In the genomic region with DNA sequence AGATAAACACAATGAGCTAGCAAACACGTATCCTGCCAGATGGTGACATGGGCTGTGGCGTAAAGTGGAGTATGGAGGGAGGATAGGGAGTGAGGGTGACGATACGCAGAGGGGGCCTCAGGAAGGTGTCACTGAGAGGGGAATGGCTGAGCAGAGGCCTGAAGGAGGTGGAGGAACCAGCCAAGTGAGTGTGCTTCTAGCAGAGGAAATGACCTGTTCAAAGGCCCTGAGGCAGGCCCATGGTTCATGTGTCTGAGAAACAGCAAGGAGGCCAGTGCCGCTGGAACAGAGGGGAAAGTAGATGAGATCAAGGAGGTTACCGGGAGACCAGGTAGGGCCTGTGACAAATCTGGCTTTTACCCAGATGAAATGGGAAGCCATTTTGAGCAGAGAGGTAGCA, we compare ENCODE assay signal across 34 cellular contexts. TPM values are rescaled to one million over a fixed set of nuclear protein-coding genes. Genes with fewer than 3 reads are reported as not detected.
"Had no signal": no experiment of that assay in that cellular context is flagged by ENCODE, and none has a peak within 500 bp of the region (broad histone marks: within the 10 kb centered on the region; RNA-seq: fewer than 3 reads in every experiment).

No MANE protein-coding gene starts in this region.

- ATAC-seq: activated T-helper 17 cell treated with anti-CD3 and anti-CD28 coated beads, Interleukin-2, amount 50 U/mL, for 72 hours; body of pancreas; effector memory CD8-positive, alpha-beta T cell; gastroesophageal sphincter; heart right ventricle; WTC11 had no signal

- H3K27ac ChIP-seq: body of pancreas, epithelial cell of prostate, esophagus squamous epithelium, gastroesophageal sphincter, heart right ventricle, hepatocyte had no signal

- H3K9me3 Mint-ChIP-seq: activated naive CD4-positive, alpha-beta T cell treated with anti-CD3 and anti-CD28 coated beads for 36 hours; activated T-cell treated with anti-CD3 and anti-CD28 coated beads, Interleukin-2, amount 50 U/mL, for 24 hours; activated T-helper 17 cell treated with anti-CD3 and anti-CD28 coated beads, Interleukin-2, amount 50 U/mL, for 72 hours had no signal

- H3K4me1 Mint-ChIP-seq: activated CD4-positive, alpha-beta memory T cell treated with anti-CD3 and anti-CD28 coated beads, Interleukin-2, amount 10 ng/mL, durations not matched to agents 7 days and 5 days; activated CD4-positive, alpha-beta T cell treated with anti-CD3 and anti-CD28 coated beads, Interleukin-2, amount 10 ng/mL, durations not matched to agents 7 days and 5 days had no signal

- H3K4me1 ChIP-seq: body of pancreas, heart right ventricle had no signal

- H3K79me2 ChIP-seq: hepatocyte had no signal

- H3K36me3 ChIP-seq: esophagus squamous epithelium, gastroesophageal sphincter, heart right ventricle had no signal

- H3K36me3 Mint-ChIP-seq: activated naive CD8-positive, alpha-beta T cell had no signal

- H3K27ac Mint-ChIP-seq: activated CD4-positive, alpha-beta memory T cell treated with anti-CD3 and anti-CD28 coated beads, Interleukin-2, amount 10 ng/mL, durations not matched to agents 7 days and 5 days; activated CD4-positive, alpha-beta T cell treated with anti-CD3 and anti-CD28 coated beads, Interleukin-2, amount 10 ng/mL, durations not matched to agents 7 days and 5 days; activated naive CD4-positive, alpha-beta T cell treated with anti-CD3 and anti-CD28 coated beads for 36 hours; activated naive CD8-positive, alpha-beta T cell; activated T-cell treated with anti-CD3 and anti-CD28 coated beads, Interleukin-2, amount 50 U/mL, for 24 hours; activated T-helper 17 cell treated with anti-CD3 and anti-CD28 coated beads, Interleukin-2, amount 50 U/mL, for 72 hours; effector memory CD8-positive, alpha-beta T cell; WTC11 had no signal

- H3K4me2 ChIP-seq: hepatocyte had no signal

- H3K4me3 ChIP-seq: body of pancreas, esophagus squamous epithelium, gastroesophageal sphincter, heart right ventricle, hepatocyte had no signal

- H3K9me3 ChIP-seq: body of pancreas, esophagus squamous epithelium, gastroesophageal sphincter had no signal

- H3K4me3 Mint-ChIP-seq: activated CD4-positive, alpha-beta memory T cell treated with anti-CD3 and anti-CD28 coated beads, Interleukin-2, amount 10 ng/mL, durations not matched to agents 7 days and 5 days; activated CD4-positive, alpha-beta T cell treated with anti-CD3 and anti-CD28 coated beads, Interleukin-2, amount 10 ng/mL, durations not matched to agents 7 days and 5 days; activated naive CD4-positive, alpha-beta T cell treated with anti-CD3 and anti-CD28 coated beads for 36 hours; activated naive CD8-positive, alpha-beta T cell; activated T-cell treated with anti-CD3 and anti-CD28 coated beads, Interleukin-2, amount 50 U/mL, for 24 hours; activated T-helper 17 cell treated with anti-CD3 and anti-CD28 coated beads, Interleukin-2, amount 50 U/mL, for 72 hours; effector memory CD8-positive, alpha-beta T cell; WTC11 had no signal

- DNase-seq: activated CD4-positive, alpha-beta memory T cell treated with anti-CD3 and anti-CD28 coated beads, Interleukin-2, amount 10 ng/mL, durations not matched to agents 7 days and 5 days; activated CD4-positive, alpha-beta T cell treated with anti-CD3 and anti-CD28 coated beads for 1 hour; activated CD4-positive, alpha-beta T cell treated with anti-CD3 and anti-CD28 coated beads for 4 hours; activated CD4-positive, alpha-beta T cell treated with anti-CD3 and anti-CD28 coated beads, Interleukin-2, amount 10 ng/mL, durations not matched to agents 7 days and 5 days; activated CD4-positive, alpha-beta T cell treated with anti-CD3 and anti-CD28 coated beads, Interleukin-2, amount 50 U/mL, for 4 hours; activated CD8-positive, alpha-beta memory T cell treated with anti-CD3 and anti-CD28 coated beads, Interleukin-2, amount 50 U/mL, for 48 hours; activated effector memory CD4-positive, alpha-beta T cell treated with anti-CD3 and anti-CD28 coated beads, Interleukin-2, amount 50 U/mL, for 16 hours; activated naive CD4-positive, alpha-beta T cell treated with anti-CD3 and anti-CD28 coated beads for 36 hours; activated T-cell treated with anti-CD3 and anti-CD28 coated beads for 4 hours; activated T-cell treated with anti-CD3 and anti-CD28 coated beads, Interleukin-2, amount 50 U/mL, for 24 hours; amniotic stem cell; body of pancreas; caudate nucleus; cortex of kidney; dermis blood vessel endothelial cell; effector CD4-positive, alpha-beta T cell; effector memory CD8-positive, alpha-beta T cell; esophagus squamous epithelium; foreskin melanocyte; heart right ventricle; T-helper 2 cell had no signal

- H2AFZ ChIP-seq: hepatocyte had no signal

RNA-seq across cellular contexts. Expression of a gene that starts 36.0 kb away (rescaled TPM):
- total RNA-seq: activated CD4-positive, alpha-beta memory T cell treated with anti-CD3 and anti-CD28 coated beads, Interleukin-2, amount 10 ng/mL, durations not matched to agents 7 days and 5 days; activated CD4-positive, alpha-beta T cell treated with anti-CD3 and anti-CD28 coated beads, Interleukin-2, amount 10 ng/mL, durations not matched to agents 7 days and 5 days; activated naive CD4-positive, alpha-beta T cell treated with anti-CD3 and anti-CD28 coated beads for 36 hours; activated T-helper 17 cell treated with anti-CD3 and anti-CD28 coated beads, Interleukin-2, amount 50 U/mL, for 72 hours; aorta; body of pancreas; chondrocyte; dermis blood vessel endothelial cell; esophagus squamous epithelium; fibroblast of lung; fibroblast of villous mesenchyme; gastroesophageal sphincter; glomerular endothelial cell; heart right ventricle; hepatocyte; T-helper 1 cell treated with Interleukin-12 subunit alpha and Interleukin-12 subunit beta and Interleukin-4 antibody, amounts not matched to agents 30 ng/mL and 1 ng/mL, for 36 hours; WTC11 had no signal
- polyA plus RNA-seq: adipose tissue, aorta, fibroblast of lung, heart right ventricle, hepatocyte had no signal
